ENCODE assay signal across 10 cellular contexts in genomic region chr5:149422429-149423286, GRCh38. TPM values are rescaled to one million over a fixed set of nuclear protein-coding genes. Genes with fewer than 3 reads are reported as not detected.
DNase-seq lines count a peak whose midpoint lies in the region; TF ChIP-seq lines count a peak whose summit lies in the region.
"Had no signal": no experiment of that assay in that cellular context is flagged by ENCODE, and none has a peak within 500 bp of the region (broad histone marks: within the 10 kb centered on the region; RNA-seq: fewer than 3 reads in every experiment).

No MANE protein-coding gene starts in this region.

- no peaks in the 10 kb centered on the region for H3K9me3 ChIP-seq in BLaER1 treated with 17β-estradiol and CSF1 and Interleukin-3, amounts not matched to agents 10 nM and 100 nM (replicated peaks in 1 of 11)
- H3K9me3 ChIP-seq in SJSA1 (replicated peaks): no peaks in the 10 kb centered on the region

- peaks cover 49 to 74% (median 65%) of the 10 kb centered on the region in 10 experiments for H3K4me1 ChIP-seq in BLaER1 treated with 17β-estradiol and CSF1 and Interleukin-3, amounts not matched to agents 10 nM and 100 nM
- peaks cover 78% of the 10 kb centered on the region for H3K4me1 ChIP-seq in SJSA1 (replicated peaks)

- TF ChIP-seq CTCF in foreskin fibroblast (IDR thresholded peaks at IDR 0.05; ENCODE audit: low read depth, low read length) (no peak), GM10248 (IDR thresholded peaks at IDR 0.05; ENCODE audit: control extremely low read depth, extremely low read depth, low read depth, missing control alignments) (no peak)

- H3K4me2 ChIP-seq in BLaER1 treated with 17β-estradiol and CSF1 and Interleukin-3, amounts not matched to agents 10 nM and 100 nM: peak overlapping the region; percentile 74 to 97 (median 90)

- H3K9ac ChIP-seq in BLaER1 treated with 17β-estradiol and CSF1 and Interleukin-3, amounts not matched to agents 10 nM and 100 nM: peak overlapping the region in 9 of 11 experiments; percentile 33 to 67 (median 59); a peak in 15 of 22 replicates

- no peaks in the 10 kb centered on the region for H3K27me3 ChIP-seq in BLaER1 treated with 17β-estradiol and CSF1 and Interleukin-3, amounts not matched to agents 10 nM and 100 nM
- no peaks in the 10 kb centered on the region for H3K27me3 ChIP-seq in SJSA1 (replicated peaks)

- no peaks in the 10 kb centered on the region for H3K36me3 ChIP-seq in BLaER1 treated with 17β-estradiol and CSF1 and Interleukin-3, amounts not matched to agents 10 nM and 100 nM
- peaks cover 100% of the 10 kb centered on the region for H3K36me3 ChIP-seq in SJSA1

- CTCF ChIA-PET in GM10248 (lab: Yijun Ruan, JAX): interaction anchor here (1.0 to 2.8 kb wide), 5 partner anchors 10 to 55 kb away, joined by 3 to 7 read pairs (median 5); no protein-coding TSS in a partner anchor

- H4K20me1 ChIP-seq in BLaER1 treated with 17β-estradiol and CSF1 and Interleukin-3, amounts not matched to agents 10 nM and 100 nM: no peaks in the 10 kb centered on the region

- peak; percentile 64 to 80 for DNase-seq in SJSA1 (ENCODE audit: low read depth in 1 of 2, low spot score in 2 of 2)
- DNase-seq in foreskin fibroblast: peak; percentile 80 to 88
- DNase-seq in non-pigmented ciliary epithelial cell (ENCODE audit: low read depth): peak; percentile 65
- no peak for DNase-seq in germinal center (ENCODE audit: low spot score)
- DNase-seq in NK-92 (lab: John Stamatoyannopoulos, UW; ENCODE audit: unreplicated experiment): no peak
- no peak for DNase-seq in GM10248 (ENCODE audit: extremely low spot score)
- no peak for DNase-seq in NCI-H1105 (lab: John Stamatoyannopoulos, UW)
- DNase-seq: DMS79 had no signal

- POLR2A ChIA-PET in GM10248 (lab: Yijun Ruan, JAX): no interaction called here

- peak overlapping the region in 5 of 10 experiments; percentile 5 to 42 (median 15); a peak in 6 of 20 replicates for H3K4me3 ChIP-seq in BLaER1 treated with 17β-estradiol and CSF1 and Interleukin-3, amounts not matched to agents 10 nM and 100 nM
- H3K4me3 ChIP-seq in SJSA1 (no peak overlapping the region), foreskin fibroblast (ENCODE audit: low read depth in 1 of 2, low read length in 2 of 2) (no peak overlapping the region)

- H3K27ac ChIP-seq in BLaER1 treated with 17β-estradiol and CSF1 and Interleukin-3, amounts not matched to agents 10 nM and 100 nM: peak overlapping the region in 9 of 11 experiments; percentile 47 to 81 (median 68); a peak in 16 of 22 replicates
- H3K27ac ChIP-seq in SJSA1: peak overlapping the region; percentile 28
- H3K27ac ChIP-seq: HL-60 had no signal

RNA-seq across cellular contexts. Expression of gene IL17B, which starts 43.6 kb away (rescaled TPM):
- 1.00 TPM in 1 of 2 replicates, not detected in the other for total RNA-seq in SJSA1 (2014; rRNA removed; shearing (Covaris generic))

Comparison
In these comparisons a context has a peak if more than half of its experiments do, and no peak if none do; other contexts are left out.
1. DNase-seq: peak in SJSA1 (2 of 2), foreskin fibroblast (2 of 2) and non-pigmented ciliary epithelial cell (single experiment); none in germinal center (single experiment), NK-92 (single experiment), GM10248 (single experiment) and NCI-H1105 (single experiment).